ENCODE assay signal across 22 cellular contexts in the genomic region with DNA sequence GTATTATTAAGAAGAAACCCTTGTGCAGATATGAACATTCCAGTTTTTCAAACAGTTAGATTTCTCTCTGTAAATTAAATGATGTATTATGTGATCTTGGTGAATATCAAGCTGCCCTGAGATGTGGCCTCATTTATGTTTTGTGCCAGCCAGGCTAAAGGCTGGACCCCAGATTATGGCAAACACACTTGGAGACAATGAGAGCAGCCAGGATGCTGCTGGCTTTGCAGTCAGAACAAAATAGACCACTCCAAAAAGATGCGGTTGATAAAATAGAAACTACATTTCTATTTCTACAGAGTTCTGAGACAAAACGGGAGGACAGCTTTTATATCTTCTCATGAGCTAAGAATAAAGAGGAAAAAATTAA.
"Had no signal": no experiment of that assay in that cellular context is flagged by ENCODE, and none has a peak within 500 bp of the region (broad histone marks: within the 10 kb centered on the region; RNA-seq: fewer than 3 reads in every experiment).

No MANE protein-coding gene starts in this region.

- H3K4me3 Mint-ChIP-seq: activated naive CD4-positive, alpha-beta T cell treated with anti-CD3 and anti-CD28 coated beads, Interleukin-2, amount 50 U/mL, for 24 hours; activated T-helper 1 cell treated with anti-CD3 and anti-CD28 coated beads, Interleukin-12 subunit alpha, Interleukin-12 subunit beta, Interleukin-2, Interleukin-4 antibody, amounts not matched to agents 30 ng/mL and 10 ng/mL and 1 ng/mL, durations not matched to agents 14 hours and 24 hours and 36 hours; naive thymus-derived CD4-positive, alpha-beta T cell had no signal

- H3K4me3 ChIP-seq: hepatocyte, left ventricle myocardium inferior, ovary, prostate gland, right atrium auricular region, uterus had no signal

- H3K9me3 Mint-ChIP-seq: activated naive CD4-positive, alpha-beta T cell treated with anti-CD3 and anti-CD28 coated beads, Interleukin-2, amount 50 U/mL, for 24 hours; activated T-helper 1 cell treated with anti-CD3 and anti-CD28 coated beads, Interleukin-12 subunit alpha, Interleukin-12 subunit beta, Interleukin-2, Interleukin-4 antibody, amounts not matched to agents 30 ng/mL and 10 ng/mL and 1 ng/mL, durations not matched to agents 14 hours and 24 hours and 36 hours; naive thymus-derived CD4-positive, alpha-beta T cell had no signal

- H3K36me3 ChIP-seq: brain microvascular endothelial cell, left ventricle myocardium inferior, ovary, prostate gland, right atrium auricular region, uterus had no signal

- DNase-seq: activated CD4-positive, alpha-beta T cell treated with anti-CD3 and anti-CD28 coated beads, Interleukin-2, amount 50 U/mL, for 1 hour; activated CD4-positive, CD25-positive, alpha-beta regulatory T cell treated with anti-CD3 and anti-CD28 coated beads, Interleukin-2, amount 50 U/mL, for 72 hours; activated CD8-positive, alpha-beta memory T cell treated with anti-CD3 and anti-CD28 coated beads, Interleukin-2, amount 50 U/mL, for 48 hours; activated gamma-delta T cell treated with Interleukin-2 at 50 U/mL for 16 hours; aorta; brain microvascular endothelial cell; dermis blood vessel endothelial cell; effector CD8-positive, alpha-beta T cell; foreskin keratinocyte; glutamatergic neuron; left ventricle myocardium inferior; naive thymus-derived CD4-positive, alpha-beta T cell; ovary; stimulated activated CD4-positive, alpha-beta T cell treated with anti-CD3 and anti-CD28 coated beads, Interleukin-12 subunit alpha, Interleukin-12 subunit beta, amount 100 ng/mL, for 4 hours; stimulated activated CD4-positive, alpha-beta T cell treated with anti-CD3 and anti-CD28 coated beads, Interleukin-4, amount 100 ng/mL, for 4 hours; trophoblast cell; uterus had no signal

- H3K4me1 ChIP-seq: foreskin keratinocyte, prostate gland, right atrium auricular region, uterus had no signal

- H3K4me1 Mint-ChIP-seq: activated naive CD4-positive, alpha-beta T cell treated with anti-CD3 and anti-CD28 coated beads, Interleukin-2, amount 50 U/mL, for 24 hours had no signal

- H3K9me3 ChIP-seq: left ventricle myocardium inferior, ovary, prostate gland, right atrium auricular region, uterus had no signal

- H3K27me3 Mint-ChIP-seq: activated naive CD4-positive, alpha-beta T cell treated with anti-CD3 and anti-CD28 coated beads, Interleukin-2, amount 50 U/mL, for 24 hours; naive thymus-derived CD4-positive, alpha-beta T cell had no signal

- H3K27ac Mint-ChIP-seq: activated naive CD4-positive, alpha-beta T cell treated with anti-CD3 and anti-CD28 coated beads, Interleukin-2, amount 50 U/mL, for 24 hours; activated T-helper 1 cell treated with anti-CD3 and anti-CD28 coated beads, Interleukin-12 subunit alpha, Interleukin-12 subunit beta, Interleukin-2, Interleukin-4 antibody, amounts not matched to agents 30 ng/mL and 10 ng/mL and 1 ng/mL, durations not matched to agents 14 hours and 24 hours and 36 hours; naive thymus-derived CD4-positive, alpha-beta T cell had no signal

- H3K27me3 ChIP-seq: brain microvascular endothelial cell, foreskin keratinocyte, hepatocyte, ovary, right atrium auricular region, uterus had no signal

- ATAC-seq: foreskin keratinocyte; naive thymus-derived CD4-positive, alpha-beta T cell had no signal

- H3K27ac ChIP-seq: brain microvascular endothelial cell, foreskin keratinocyte, hepatocyte, left ventricle myocardium inferior, ovary, prostate gland, right atrium auricular region, uterus had no signal
